8 cellular contexts compared by ENCODE assay signal in genomic region chr10:12484945-12485805, GRCh38.
DNase-seq lines count a peak whose midpoint lies in the region; ATAC-seq and TF ChIP-seq lines count a peak whose summit lies in the region.

No MANE protein-coding gene starts in this region.

- TF ChIP-seq POLR2A in adrenal gland (IDR thresholded peaks at IDR 0.05): no peak

- no peak overlapping the region for H3K4me3 ChIP-seq in colonic mucosa
- no peak overlapping the region for H3K4me3 ChIP-seq in adrenal gland

- no peak for ATAC-seq in activated CD8-positive, alpha-beta memory T cell treated with anti-CD3 and anti-CD28 coated beads, Interleukin-2, amount 10 ng/mL, durations not matched to agents 7 days and 5 days
- ATAC-seq in HG02981 (IDR thresholded peaks at IDR 0.05; ENCODE audit: unreplicated experiment): peak; percentile 61

- DNase-seq in activated CD8-positive, alpha-beta memory T cell treated with anti-CD3 and anti-CD28 coated beads for 24 hours: peak; percentile 62
- DNase-seq in activated CD8-positive, alpha-beta memory T cell treated with anti-CD3 and anti-CD28 coated beads, Interleukin-2, amount 10 ng/mL, durations not matched to agents 7 days and 5 days: no peak
- DNase-seq in SHP77 treated with DMSO at 0.1 percent for 48 hours (lab: John Stamatoyannopoulos, UW) (peak; percentile 76), colonic mucosa (peak; percentile 47), putamen (ENCODE audit: low spot score) (peak; percentile 51), adrenal gland (no peak), NCI-H2196 treated with DMSO at 0.1 percent for 48 hours (lab: John Stamatoyannopoulos, UW; ENCODE audit: unreplicated experiment) (no peak)

- no peaks in the 10 kb centered on the region for H3K27me3 Mint-ChIP-seq in activated CD8-positive, alpha-beta memory T cell treated with anti-CD3 and anti-CD28 coated beads, Interleukin-2, amount 10 ng/mL, durations not matched to agents 7 days and 5 days

- intact Hi-C loops in colonic mucosa (cut with DNase I): no loop called here
- intact Hi-C loops in adrenal gland (cut with DNase I): no loop called here

- H3K9me3 ChIP-seq in colonic mucosa (no peaks in the 10 kb centered on the region), adrenal gland (replicated peaks in 1 of 3) (no peaks in the 10 kb centered on the region)

- H3K9me3 Mint-ChIP-seq in activated CD8-positive, alpha-beta memory T cell treated with anti-CD3 and anti-CD28 coated beads, Interleukin-2, amount 10 ng/mL, durations not matched to agents 7 days and 5 days (ENCODE audit: low read depth): no peaks in the 10 kb centered on the region

- peaks cover 8% of the 10 kb centered on the region for H3K4me1 ChIP-seq in colonic mucosa
- H3K4me1 ChIP-seq in adrenal gland (replicated peaks in 1 of 2): no peaks in the 10 kb centered on the region

- H3K36me3 Mint-ChIP-seq in activated CD8-positive, alpha-beta memory T cell treated with anti-CD3 and anti-CD28 coated beads, Interleukin-2, amount 10 ng/mL, durations not matched to agents 7 days and 5 days: no peaks in the 10 kb centered on the region

- WGBS in adrenal gland, 4 donors: 77 to 80% (median 78%) methylated on average over 21 to 26 of the region's 26 CpGs

- H3K4me1 Mint-ChIP-seq in activated CD8-positive, alpha-beta memory T cell treated with anti-CD3 and anti-CD28 coated beads, Interleukin-2, amount 10 ng/mL, durations not matched to agents 7 days and 5 days: peaks cover 9% of the 10 kb centered on the region

- peak; percentile 15 for TF ChIP-seq CTCF in colonic mucosa (IDR thresholded peaks at IDR 0.05)
- TF ChIP-seq CTCF in adrenal gland (IDR thresholded peaks at IDR 0.05): no peak

- peak overlapping the region; percentile 8 to 41 for H3K9ac ChIP-seq in colonic mucosa (ENCODE audit: low read depth in 2 of 2, low read length in 2 of 2)

- no peaks in the 10 kb centered on the region for H3K27me3 ChIP-seq in colonic mucosa
- H3K27me3 ChIP-seq in adrenal gland: no peaks in the 10 kb centered on the region

- H3K36me3 ChIP-seq in colonic mucosa (no peaks in the 10 kb centered on the region), adrenal gland (replicated peaks in 1 of 2) (no peaks in the 10 kb centered on the region)

- CTCF ChIA-PET in activated CD8-positive, alpha-beta memory T cell treated with anti-CD3 and anti-CD28 coated beads, Interleukin-2, amount 10 ng/mL, durations not matched to agents 7 days and 5 days (lab: Charles Lee): interaction anchor here (1.6 to 2.1 kb wide), 2 partner anchors 17 to 221 kb away, joined by 3 to 11 read pairs; no protein-coding TSS in a partner anchor

- no peak overlapping the region for H3K27ac ChIP-seq in colonic mucosa
- no peak overlapping the region for H3K27ac ChIP-seq in adrenal gland

- H3K27ac Mint-ChIP-seq in activated CD8-positive, alpha-beta memory T cell treated with anti-CD3 and anti-CD28 coated beads, Interleukin-2, amount 10 ng/mL, durations not matched to agents 7 days and 5 days: no peak overlapping the region

- H3K4me3 Mint-ChIP-seq in activated CD8-positive, alpha-beta memory T cell treated with anti-CD3 and anti-CD28 coated beads, Interleukin-2, amount 10 ng/mL, durations not matched to agents 7 days and 5 days: no peak overlapping the region

Comparison
In these comparisons a context has a peak if more than half of its experiments do, and no peak if none do; other contexts are left out.
1. DNase-seq: peak in activated CD8-positive, alpha-beta memory T cell treated with anti-CD3 and anti-CD28 coated beads for 24 hours (single experiment), SHP77 treated with DMSO at 0.1 percent for 48 hours (single experiment), colonic mucosa (single experiment) and putamen (single experiment); none in activated CD8-positive, alpha-beta memory T cell treated with anti-CD3 and anti-CD28 coated beads, Interleukin-2, amount 10 ng/mL, durations not matched to agents 7 days and 5 days (single experiment), adrenal gland (0 of 7) and NCI-H2196 treated with DMSO at 0.1 percent for 48 hours (single experiment).